8 cellular contexts compared by ENCODE assay signal in the genomic region with DNA sequence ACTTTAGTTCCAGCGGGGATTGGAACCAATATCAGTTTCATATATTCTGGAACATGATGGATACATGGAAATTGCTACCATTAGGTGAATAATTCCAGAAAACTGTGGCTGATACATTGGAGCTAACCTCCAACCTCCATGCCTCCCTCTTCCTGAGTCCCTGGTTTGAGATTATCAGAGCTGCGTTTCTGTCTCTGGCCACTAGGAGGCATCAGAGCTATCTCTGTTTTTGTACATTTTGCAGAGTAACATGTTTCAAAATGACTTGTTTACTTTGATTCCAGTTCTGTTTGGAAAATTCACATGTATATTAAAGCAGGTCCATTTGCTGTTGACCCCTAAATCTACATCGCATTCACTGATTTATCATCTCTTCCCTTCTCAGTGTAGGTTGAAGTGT. TPM values are rescaled to one million over a fixed set of nuclear protein-coding genes. Genes with fewer than 3 reads are reported as not detected.
DNase-seq lines count a peak whose midpoint lies in the region; ATAC-seq, FAIRE-seq and TF ChIP-seq lines count a peak whose summit lies in the region.

No MANE protein-coding gene starts in this region.

- H3K27me3 ChIP-seq in breast epithelium: peaks cover 0 to 29% of the 10 kb centered on the region in 2 donors
- H3K27me3 ChIP-seq in lung (ENCODE audit: control insufficient read depth, insufficient read depth): no peaks in the 10 kb centered on the region

- H3K27ac ChIP-seq in breast epithelium: no peak overlapping the region
- H3K27ac ChIP-seq in lung (ENCODE audit: low read depth in 1 of 2, low read length in 1 of 2): no peak overlapping the region

- no peak for TF ChIP-seq POLR2A in breast epithelium (IDR thresholded peaks at IDR 0.05)

- 36 to 61% methylated on average over 3 of the region's 3 CpGs for WGBS in lung, 2 donors

- no peaks in the 10 kb centered on the region for H3K9me3 ChIP-seq in breast epithelium
- no peaks in the 10 kb centered on the region for H3K9me3 ChIP-seq in lung (ENCODE audit: control insufficient read depth in 2 of 2, insufficient read depth in 1 of 2, low read length in 1 of 2)

- intact Hi-C loops in breast epithelium (cut with DNase I; ENCODE audit: low total_unique reads): no loop called here

- DNase-seq in Daoy (ENCODE audit: low read depth) (peak; percentile 5), RPMI7951 (ENCODE audit: low read depth) (peak; percentile 24), breast epithelium (ENCODE audit: low spot score in 2 of 2) (no peak), lung (ENCODE audit: low spot score) (no peak), urothelium cell line (ENCODE audit: low spot score) (peak; percentile 22), HTR-8/SVneo (ENCODE audit: insufficient read length, low spot score) (no peak)

- no peaks in the 10 kb centered on the region for H3K36me3 ChIP-seq in breast epithelium
- no peaks in the 10 kb centered on the region for H3K36me3 ChIP-seq in lung (ENCODE audit: control insufficient read depth in 2 of 2, insufficient read depth in 2 of 2, low read length in 2 of 2)

- peak; percentile 61 for ATAC-seq in GM21717 (IDR thresholded peaks at IDR 0.05; ENCODE audit: unreplicated experiment)
- ATAC-seq in lung (ENCODE audit: insufficient read depth, low FRiP score): no peak
- ATAC-seq in HG03457 (IDR thresholded peaks at IDR 0.05; ENCODE audit: unreplicated experiment): no peak

- peak in 2 of 3 donors; percentile 30 to 53 for TF ChIP-seq CTCF in breast epithelium (IDR thresholded peaks at IDR 0.05)
- TF ChIP-seq CTCF in lung (IDR thresholded peaks at IDR 0.05; ENCODE audit: control extremely low read depth, extremely low read depth): peak; percentile 34

- no peak for FAIRE-seq in urothelium cell line (lab: Jason Lieb, UNC)
- no peak for FAIRE-seq in HTR-8/SVneo (lab: Jason Lieb, UNC)

- H3K4me1 ChIP-seq in breast epithelium: no peaks in the 10 kb centered on the region
- H3K4me1 ChIP-seq in lung (ENCODE audit: control insufficient read depth in 2 of 2, insufficient read depth in 2 of 2, low read length in 2 of 2): no peaks in the 10 kb centered on the region

- H3K4me3 ChIP-seq in breast epithelium: no peak overlapping the region
- H3K4me3 ChIP-seq in lung: no peak overlapping the region

RNA-seq across cellular contexts. Expression of gene RAB40AL, which starts 2.4 kb away (rescaled TPM):
- 0.40 TPM in 1 of 2 replicates, not detected in the other for total RNA-seq in Daoy (2014; rRNA removed; shearing (Covaris generic))
- 0.49 TPM in 1 of 2 replicates, not detected in the other for total RNA-seq in RPMI7951 (2014; rRNA removed; shearing (Covaris generic))
- 1 to 10 TPM; 1.3 to 3.6 (median 2.0) TPM for total RNA-seq in breast epithelium
- total RNA-seq in lung: 1 to 10 TPM; 1.4 to 2.4 TPM
- polyA plus RNA-seq in lung: under 1 TPM; 0.05 to 0.20 TPM

Comparison
In these comparisons a context has a peak if more than half of its experiments do, and no peak if none do; other contexts are left out.
1. DNase-seq: peak in Daoy (single experiment), RPMI7951 (single experiment) and urothelium cell line (single experiment); none in breast epithelium (0 of 2), lung (single experiment) and HTR-8/SVneo (single experiment).